ENCODE assay signal across 8 cellular contexts in the genomic region with DNA sequence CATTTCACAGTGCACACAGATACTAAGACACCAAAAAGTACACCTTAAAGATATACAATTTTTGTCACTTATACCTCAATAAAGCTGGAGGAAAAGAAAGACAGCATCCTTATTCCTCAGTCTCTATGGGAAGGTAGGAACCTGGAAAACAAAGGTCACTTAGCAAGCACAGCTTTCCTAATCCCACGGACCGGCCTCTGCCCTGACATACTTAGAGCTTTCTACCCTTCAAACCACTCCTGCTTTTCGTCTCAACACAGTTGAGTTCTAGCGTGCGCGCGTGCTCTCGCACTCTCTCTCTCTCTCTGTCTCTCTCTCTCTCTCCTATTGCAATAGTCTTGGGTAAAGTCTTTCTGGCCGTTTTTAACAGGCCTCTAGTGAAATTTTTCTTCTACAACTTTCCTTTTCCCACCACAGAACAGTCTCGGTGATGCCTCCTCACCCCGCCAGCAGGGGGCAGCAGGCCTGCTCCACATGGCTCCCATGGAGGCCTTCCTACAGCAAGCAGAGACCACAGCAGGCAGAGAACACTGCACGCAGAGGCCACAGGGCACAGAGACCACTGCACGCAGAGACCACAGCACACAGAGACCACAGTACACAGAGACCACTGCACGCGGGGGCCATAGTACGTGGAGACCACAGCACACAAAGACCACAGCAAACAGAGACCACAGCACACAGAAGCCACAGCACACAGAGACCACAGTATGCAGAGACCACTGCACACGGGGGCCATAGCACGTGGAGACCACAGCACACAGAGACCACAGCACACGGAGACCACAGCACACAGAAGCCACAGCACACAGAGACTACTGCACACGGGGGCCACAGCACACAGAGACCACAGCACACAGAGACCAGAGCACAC.
DNase-seq lines count a peak whose midpoint lies in the region; ATAC-seq and TF ChIP-seq lines count a peak whose summit lies in the region.

No MANE protein-coding gene starts in this region.

- H3K27me3 ChIP-seq in osteoblast (ENCODE audit: insufficient read depth, low read length) (no peaks in the 10 kb centered on the region), thyroid gland (no peaks in the 10 kb centered on the region)

- H3K27ac ChIP-seq in osteoblast (ENCODE audit: low read depth, low read length) (no peak overlapping the region), thyroid gland (no peak overlapping the region)

- POLR2A ChIA-PET in activated B cell treated with CpG ODN at 0.5 μM for 24 hours (lab: Charles Lee), result no interaction called here

- H2AFZ ChIP-seq in osteoblast (ENCODE audit: low read length), result no peak overlapping the region

- ATAC-seq in GM21367 (IDR thresholded peaks at IDR 0.05; ENCODE audit: unreplicated experiment) (peak; percentile 93), activated B cell treated with CpG ODN at 0.5 μM for 24 hours (ENCODE audit: low read depth) (peak; percentile 69)

- H3K4me3 Mint-ChIP-seq in activated B cell treated with CpG ODN at 0.5 μM for 24 hours, result no peak overlapping the region

- no peaks in the 10 kb centered on the region for H3K36me3 ChIP-seq in osteoblast (ENCODE audit: insufficient read depth, low read length)
- no peaks in the 10 kb centered on the region for H3K36me3 ChIP-seq in thyroid gland

- H3K27me3 Mint-ChIP-seq in activated B cell treated with CpG ODN at 0.5 μM for 24 hours, result no peaks in the 10 kb centered on the region

- H3K4me2 ChIP-seq in osteoblast (ENCODE audit: insufficient read depth, low read length), result no peak overlapping the region

- H4K20me1 ChIP-seq in osteoblast (ENCODE audit: insufficient read depth, low read length), result no peaks in the 10 kb centered on the region

- H3K4me3 ChIP-seq in osteoblast (ENCODE audit: insufficient read depth, low read length), result no peak overlapping the region
- no peak overlapping the region for H3K4me3 ChIP-seq in thyroid gland (replicated peaks in 1 of 3)

- H3K9me3 ChIP-seq in osteoblast (ENCODE audit: low read depth, low read length), result no peaks in the 10 kb centered on the region
- no peaks in the 10 kb centered on the region for H3K9me3 ChIP-seq in thyroid gland

- TF ChIP-seq CTCF in activated B cell treated with CpG ODN at 0.5 μM for 24 hours (IDR thresholded peaks at IDR 0.05) (no peak), osteoblast (IDR thresholded peaks at IDR 0.05; ENCODE audit: extremely low read depth, low read depth, low read length) (peak; percentile 58), thyroid gland (IDR thresholded peaks at IDR 0.05) (no peak)

- H3K4me1 ChIP-seq in osteoblast (ENCODE audit: insufficient read depth, low read length) (no peaks in the 10 kb centered on the region), thyroid gland (no peaks in the 10 kb centered on the region)

- TF ChIP-seq POLR2A in thyroid gland (IDR thresholded peaks at IDR 0.05), result no peak

- no peaks in the 10 kb centered on the region for H3K79me2 ChIP-seq in osteoblast (ENCODE audit: insufficient read depth, low read length)

- intact Hi-C loops in activated B cell treated with CpG ODN at 0.5 μM for 24 hours (cut with micrococcal nuclease) (loop anchor here (1.0 kb wide), 4 partner anchors 23 to 302 kb away; no protein-coding TSS in a partner anchor), thyroid gland (cut with DNase I) (no loop called here)

- 69 to 75% methylated on average over 19 to 20 of the region's 20 CpGs for WGBS in thyroid gland, 2 donors

- H3K27ac Mint-ChIP-seq in activated B cell treated with CpG ODN at 0.5 μM for 24 hours, result no peak overlapping the region

- no peaks in the 10 kb centered on the region for H3K9me3 Mint-ChIP-seq in activated B cell treated with CpG ODN at 0.5 μM for 24 hours

- H3K4me1 Mint-ChIP-seq in activated B cell treated with CpG ODN at 0.5 μM for 24 hours, result peaks cover 16% of the 10 kb centered on the region

- DNase-seq in GDM1 (lab: John Stamatoyannopoulos, UW) (peak; percentile 14), HUDEP-2 (lab: John Stamatoyannopoulos, UW; ENCODE audit: unreplicated experiment in 76 of 76) (peak in 55 of 76 experiments; percentile 2 to 76 (median 33)), activated B cell treated with CpG ODN at 0.5 μM for 24 hours (peak; percentile 49), cerebellar cortex (ENCODE audit: low spot score) (peak; percentile 16), osteoblast (ENCODE audit: insufficient read length, low spot score, missing footprints) (no peak), thyroid gland (no peak), mesenteric fat pad (ENCODE audit: low spot score) (no peak)

- CTCF ChIA-PET in activated B cell treated with CpG ODN at 0.5 μM for 24 hours (lab: Charles Lee), result interaction anchor here (1.0 to 2.3 kb wide), 7 partner anchors 22 to 452 kb away, joined by 4 to 14 read pairs (median 7); no protein-coding TSS in a partner anchor

- no peaks in the 10 kb centered on the region for H3K36me3 Mint-ChIP-seq in activated B cell treated with CpG ODN at 0.5 μM for 24 hours (ENCODE audit: low read depth)

Comparison
In these comparisons a context has a peak if more than half of its experiments do, and no peak if none do; other contexts are left out.
1. DNase-seq: peak in GDM1 (single experiment), HUDEP-2 (55 of 76), activated B cell treated with CpG ODN at 0.5 μM for 24 hours (single experiment) and cerebellar cortex (single experiment); none in osteoblast (single experiment), thyroid gland (0 of 2) and mesenteric fat pad (single experiment).